ENCODE assay signal across 8 cellular contexts in the genomic region with DNA sequence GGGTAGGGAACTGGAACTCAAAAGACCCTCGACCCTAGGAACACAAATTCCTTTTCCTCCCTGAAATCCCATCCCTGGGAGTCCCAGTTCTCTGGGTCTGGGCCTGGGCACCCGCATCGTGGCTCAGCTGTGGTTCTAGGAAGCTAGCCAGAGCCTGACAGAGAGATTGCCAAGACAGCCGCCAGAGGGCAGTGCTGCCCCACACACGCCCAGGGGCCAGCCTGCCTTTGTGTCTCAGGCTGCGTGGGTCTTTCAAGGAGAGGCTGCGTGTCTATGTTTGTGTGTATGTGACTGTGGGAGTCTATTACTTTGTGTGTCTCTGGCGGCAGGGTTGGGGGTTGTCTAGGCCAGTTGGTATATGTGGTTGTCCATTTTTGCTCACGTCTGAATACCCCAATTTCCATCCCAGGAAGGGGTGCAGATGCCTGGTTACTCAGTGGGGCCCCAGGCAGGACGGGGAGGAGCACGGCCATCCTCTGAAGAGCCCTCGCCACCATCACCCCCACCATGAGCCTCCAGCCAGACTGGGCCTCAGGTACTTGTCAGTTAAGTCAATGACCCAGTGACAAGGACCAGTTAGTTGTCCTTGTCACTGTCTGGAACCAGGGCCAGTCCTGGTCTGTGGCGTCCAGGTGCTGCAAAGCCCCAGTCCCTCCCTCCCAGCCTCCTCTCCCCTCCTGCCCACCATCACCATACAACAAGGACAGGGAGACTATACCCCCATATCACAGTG. TPM values are rescaled to one million over a fixed set of nuclear protein-coding genes. Genes with fewer than 3 reads are reported as not detected.
DNase-seq lines count a peak whose midpoint lies in the region; ATAC-seq and TF ChIP-seq lines count a peak whose summit lies in the region.

No MANE protein-coding gene starts in this region.

- H3K4me3 ChIP-seq in foreskin fibroblast (ENCODE audit: low read depth in 1 of 2, low read length in 2 of 2), result no peak overlapping the region

- H3K27ac ChIP-seq in temporal lobe (ENCODE audit: low read depth, low read length), result peak overlapping the region; percentile 54

- DNase-seq in Ammon's horn (ENCODE audit: low spot score) (peak; percentile 94), SIG-M5 (lab: John Stamatoyannopoulos, UW) (peak; percentile 18), activated gamma-delta T cell (lab: John Stamatoyannopoulos, UW) (peak; percentile 33), foreskin fibroblast (peak; percentile 67 to 91), nucleus accumbens (lab: John Stamatoyannopoulos, UW) (peak in 54 of 56 donors; percentile 36 to 90 (median 76))

- ATAC-seq in GM19351 (IDR thresholded peaks at IDR 0.05; ENCODE audit: unreplicated experiment), result peak; percentile 71

- peak; percentile 90 for TF ChIP-seq CTCF in LNCAP (IDR thresholded peaks at IDR 0.05)
- peak; percentile 97 for TF ChIP-seq CTCF in foreskin fibroblast (IDR thresholded peaks at IDR 0.05; ENCODE audit: low read depth, low read length)

RNA-seq across cellular contexts. Expression of gene TTLL11, which starts 32.2 kb away (rescaled TPM):
- 13.3 TPM for total RNA-seq in temporal lobe

RNA-seq across cellular contexts. Expression of gene NDUFA8, which starts 34.3 kb away (rescaled TPM):
- total RNA-seq in temporal lobe, result 21.6 TPM

RNA-seq across cellular contexts. Expression of gene MORN5, which starts 34.4 kb away (rescaled TPM):
- 1.7 TPM for total RNA-seq in temporal lobe

Comparison
In these comparisons a context has a peak if more than half of its experiments do, and no peak if none do; other contexts are left out.
1. DNase-seq: peak in every context shown above with its lines; median percentile 94 in Ammon's horn; 79 in foreskin fibroblast; 76 in nucleus accumbens; 33 in activated gamma-delta T cell; 18 in SIG-M5.